16 cellular contexts compared by ENCODE assay signal in genomic region chr15:68310178-68310810, GRCh38. TPM values are rescaled to one million over a fixed set of nuclear protein-coding genes. Genes with fewer than 3 reads are reported as not detected.
DNase-seq lines count a peak whose midpoint lies in the region; ATAC-seq, FAIRE-seq and TF ChIP-seq lines count a peak whose summit lies in the region.
"Had no signal": no experiment of that assay in that cellular context is flagged by ENCODE, and none has a peak within 500 bp of the region (broad histone marks: within the 10 kb centered on the region; RNA-seq: fewer than 3 reads in every experiment).

No MANE protein-coding gene starts in this region.

- FAIRE-seq in pancreas (lab: Jason Lieb, UNC), result no peak
- FAIRE-seq: endothelial cell of umbilical vein had no signal

- H3K9ac ChIP-seq in IMR-90 (ENCODE audit: low read depth, low read length) (no peak overlapping the region), endodermal cell (ENCODE audit: extremely low read depth, low read length, poor library complexity, severe bottlenecking) (no peak overlapping the region)
- H3K9ac ChIP-seq: BLaER1 had no signal

- CTCF ChIA-PET in IMR-90 (lab: Yijun Ruan, JAX), result no interaction called here

- no peak overlapping the region for H3K27ac Mint-ChIP-seq in endodermal cell
- H3K27ac Mint-ChIP-seq: activated T-helper 17 cell treated with anti-CD3 and anti-CD28 coated beads, Interleukin-2, amount 50 U/mL, for 72 hours; stimulated activated naive B cell treated with anti-CD40 and anti-IgM and Interleukin-4, amounts not matched to agents 10 μg/mL and 1 μg/mL and 100 μg/mL, for 72 hours had no signal

- peaks cover 7% of the 10 kb centered on the region; the same call in 1 of the 2 replicates for H3K36me3 ChIP-seq in IMR-90 (ENCODE audit: control insufficient read depth, insufficient read depth, low read length)
- no peaks in the 10 kb centered on the region for H3K36me3 ChIP-seq in endodermal cell (ENCODE audit: control insufficient read depth, insufficient read depth, low read length)
- H3K36me3 ChIP-seq in pancreas, result no peaks in the 10 kb centered on the region
- H3K36me3 ChIP-seq: BLaER1, lower lobe of right lung had no signal

- H4K8ac ChIP-seq in IMR-90 (ENCODE audit: low read depth in 2 of 2, low read length in 2 of 2), result peak overlapping the region in 1 of 2 experiments; percentile 50; a peak in 1 of 4 replicates

- no peak overlapping the region for H3K56ac ChIP-seq in IMR-90 (ENCODE audit: extremely low read depth, insufficient read depth, low read length)

- peaks cover 2% of the 10 kb centered on the region; the same call in 1 of the 2 replicates for H3K9me3 ChIP-seq in IMR-90 (ENCODE audit: control insufficient read depth, insufficient read depth, low read length)
- no peaks in the 10 kb centered on the region for H3K9me3 ChIP-seq in endodermal cell (ENCODE audit: control insufficient read depth, low read length)
- no peaks in the 10 kb centered on the region for H3K9me3 ChIP-seq in pancreas
- H3K9me3 ChIP-seq: BLaER1, lower lobe of right lung had no signal

- H2BK20ac ChIP-seq in IMR-90 (ENCODE audit: low read depth, low read length), result peak overlapping the region; percentile 72; the same call in 1 of the 2 replicates

- TF ChIP-seq RAD21 in IMR-90 (IDR thresholded peaks at IDR 0.05; ENCODE audit: low read length), result no peak

- H2BK5ac ChIP-seq in IMR-90 (ENCODE audit: low read depth, low read length, poor library complexity, severe bottlenecking), result no peak overlapping the region

- 0 out of 2 replicates have a peak overlapping the region, but pooled peaks have one; percentile 10 for H3K14ac ChIP-seq in IMR-90 (replicated peaks; ENCODE audit: low read depth, low read length)

- peak overlapping the region; percentile 60 for H3K4ac ChIP-seq in IMR-90 (ENCODE audit: low read depth, low read length)

- peak overlapping the region; percentile 67; the same call in 1 of the 3 replicates for H2BK15ac ChIP-seq in IMR-90 (ENCODE audit: low read depth, low read length)

- peak overlapping the region; percentile 9; the same call in 1 of the 2 replicates for H4K91ac ChIP-seq in IMR-90 (ENCODE audit: insufficient read depth, low read depth, low read length)

- H3K9me3 Mint-ChIP-seq in endodermal cell, result no peaks in the 10 kb centered on the region
- H3K9me3 Mint-ChIP-seq: activated T-helper 17 cell treated with anti-CD3 and anti-CD28 coated beads, Interleukin-2, amount 50 U/mL, for 72 hours; stimulated activated naive B cell treated with anti-CD40 and anti-IgM and Interleukin-4, amounts not matched to agents 10 μg/mL and 1 μg/mL and 100 μg/mL, for 72 hours had no signal

- H4K5ac ChIP-seq in IMR-90 (ENCODE audit: low read depth, low read length), result no peak overlapping the region; the same call in 1 of the 2 replicates

- H2AFZ ChIP-seq in IMR-90 (replicated peaks; ENCODE audit: low read length, poor library complexity), result peak overlapping the region; percentile 16

- 0 out of 2 replicates have a peak overlapping the region, but pooled peaks have one; percentile 13 for H3K23ac ChIP-seq in IMR-90 (ENCODE audit: low read depth, low read length)

- DNase-seq in DMS 273 (lab: John Stamatoyannopoulos, UW; ENCODE audit: unreplicated experiment) (peak; percentile 67), IMR-90 (no peak), endodermal cell (peak; percentile 30), pancreas (peak in 5 of 6 donors; percentile 52 to 88 (median 72)), COR-L47 (lab: John Stamatoyannopoulos, UW) (no peak), NCI-H510A treated with DMSO at 0.1 percent for 48 hours (lab: John Stamatoyannopoulos, UW) (no peak)
- DNase-seq in stimulated activated naive CD4-positive, alpha-beta T cell (lab: John Stamatoyannopoulos, UW), result no peak
- DNase-seq: lower lobe of right lung; NCI-H2081; stimulated activated CD4-positive, alpha-beta T cell treated with anti-CD3 and anti-CD28 coated beads, Interleukin-4, amount 100 ng/mL, for 1 hour; stimulated activated naive B cell treated with anti-CD40 and anti-IgM and Interleukin-4, amounts not matched to agents 10 μg/mL and 1 μg/mL and 100 μg/mL, for 72 hours had no signal

- no peaks in the 10 kb centered on the region for H4K20me1 ChIP-seq in IMR-90 (ENCODE audit: insufficient read depth, low read length)
- H4K20me1 ChIP-seq: BLaER1 had no signal

- in situ Hi-C loops in IMR-90 (cut with MboI; ENCODE audit: low sequenced_read_pairs), result no loop called here

- POLR2A ChIA-PET in IMR-90 (lab: Charles Lee; ENCODE audit: unreplicated experiment), result no interaction called here

- no peaks in the 10 kb centered on the region for H3K27me3 Mint-ChIP-seq in endodermal cell (ENCODE audit: insufficient read depth)
- H3K27me3 Mint-ChIP-seq: activated T-helper 17 cell treated with anti-CD3 and anti-CD28 coated beads, Interleukin-2, amount 50 U/mL, for 72 hours had no signal

- no peak overlapping the region for H3K4me3 ChIP-seq in IMR-90 (ENCODE audit: insufficient read depth, low read depth, low read length)
- no peak overlapping the region for H3K4me3 ChIP-seq in endodermal cell (ENCODE audit: low read length)
- no peak overlapping the region for H3K4me3 ChIP-seq in pancreas
- H3K4me3 ChIP-seq: BLaER1, lower lobe of right lung had no signal

- no peaks in the 10 kb centered on the region for H3K79me1 ChIP-seq in IMR-90 (ENCODE audit: low read depth in 1 of 2, low read length in 2 of 2)

- no peak overlapping the region; the same call in 1 of the 2 replicates for H3K18ac ChIP-seq in IMR-90 (ENCODE audit: low read depth, low read length)

- dilution Hi-C loops in IMR-90 (cut with HindIII; ENCODE audit: low sequenced_read_pairs, unreplicated experiment), result no loop called here

- 71% methylated on average over 3 of the region's 8 CpGs; no CpG with 5 or more reads in 1 of the 2 experiments for WGBS in IMR-90 (ENCODE audit: extremely low coverage in 2 of 2, insufficient read length in 1 of 2), 2 experiments
- WGBS in endodermal cell (ENCODE audit: insufficient coverage in 1 of 2, insufficient read length in 1 of 2), 2 experiments, result 83 to 93% methylated on average over 4 to 7 of the region's 8 CpGs
- WGBS in pancreas, 2 donors, result 26% methylated on average over 8 of the region's 8 CpGs

- H3K27ac ChIP-seq in IMR-90 (ENCODE audit: insufficient read depth, low read length), result no peak overlapping the region
- no peak overlapping the region for H3K27ac ChIP-seq in endodermal cell (ENCODE audit: low read depth, low read length)
- peak overlapping the region; percentile 26 to 62 (median 46) for H3K27ac ChIP-seq in pancreas
- H3K27ac ChIP-seq: BLaER1, HL-60, lower lobe of right lung had no signal

- no peak overlapping the region for H2AK9ac ChIP-seq in IMR-90 (replicated peaks; ENCODE audit: low read depth, low read length, poor library complexity)

- H2BK120ac ChIP-seq in IMR-90 (ENCODE audit: low read depth, low read length), result peak overlapping the region; percentile 49; the same call in 1 of the 2 replicates

- ATAC-seq in IMR-90 (ENCODE audit: low read depth) (no peak), pancreas (peak; percentile 68 to 86 (median 82)), GM21737 (IDR thresholded peaks at IDR 0.05; ENCODE audit: unreplicated experiment) (no peak)
- ATAC-seq: activated T-helper 17 cell treated with anti-CD3 and anti-CD28 coated beads, Interleukin-2, amount 50 U/mL, for 72 hours; lower lobe of right lung; stimulated activated naive B cell treated with anti-CD40 and anti-IgM and Interleukin-4, amounts not matched to agents 10 μg/mL and 1 μg/mL and 100 μg/mL, for 72 hours had no signal

- H3K4me3 Mint-ChIP-seq in endodermal cell, result no peak overlapping the region
- H3K4me3 Mint-ChIP-seq: activated T-helper 17 cell treated with anti-CD3 and anti-CD28 coated beads, Interleukin-2, amount 50 U/mL, for 72 hours; stimulated activated naive B cell treated with anti-CD40 and anti-IgM and Interleukin-4, amounts not matched to agents 10 μg/mL and 1 μg/mL and 100 μg/mL, for 72 hours had no signal

- intact Hi-C loops in IMR-90 (cut with micrococcal nuclease) (no loop called here), pancreas (cut with DNase I) (no loop called here)

- no TSS peak for BruUV-seq in IMR-90 (replicated peaks; lab: Mats Ljungman, UMichigan)

- H3K4me2 ChIP-seq in IMR-90 (ENCODE audit: low read depth, low read length), result no peak overlapping the region
- H3K4me2 ChIP-seq: BLaER1 had no signal

- no peaks in the 10 kb centered on the region for H3K27me3 ChIP-seq in IMR-90 (ENCODE audit: control insufficient read depth, insufficient read depth, low read length)
- H3K27me3 ChIP-seq in endodermal cell (ENCODE audit: control insufficient read depth, insufficient read depth, low read length, poor library complexity, severe bottlenecking), result no peaks in the 10 kb centered on the region
- H3K27me3 ChIP-seq in pancreas, result no peaks in the 10 kb centered on the region
- H3K27me3 ChIP-seq: BLaER1 had no signal

- H3K9me1 ChIP-seq in IMR-90 (ENCODE audit: insufficient read depth, low read length), result 0 out of 2 replicates have a peak, but pooled peaks cover 3% of the 10 kb centered on the region

- no peaks in the 10 kb centered on the region for H3K36me3 Mint-ChIP-seq in endodermal cell (ENCODE audit: low read depth)
- H3K36me3 Mint-ChIP-seq: stimulated activated naive B cell treated with anti-CD40 and anti-IgM and Interleukin-4, amounts not matched to agents 10 μg/mL and 1 μg/mL and 100 μg/mL, for 72 hours had no signal

- no peak for TF ChIP-seq POLR2A in IMR-90 (IDR thresholded peaks at IDR 0.05; ENCODE audit: low read depth, low read length)

- H3K4me1 ChIP-seq in IMR-90 (ENCODE audit: control insufficient read depth, insufficient read depth, low read length) (peaks cover 14% of the 10 kb centered on the region), endodermal cell (ENCODE audit: control insufficient read depth, insufficient read depth, low read length) (peaks cover under 1% of the 10 kb centered on the region), pancreas (peaks cover 5 to 12% (median 7%) of the 10 kb centered on the region in 3 donors)
- H3K4me1 ChIP-seq: lower lobe of right lung had no signal

- H3K4me1 Mint-ChIP-seq in endodermal cell, result peaks cover 8% of the 10 kb centered on the region

- H2AK5ac ChIP-seq in IMR-90 (ENCODE audit: low read depth, low read length), result peak overlapping the region; percentile 75; the same call in 1 of the 2 replicates

- TF ChIP-seq CTCF in IMR-90 (conservative IDR thresholded peaks at IDR 0.05; ENCODE audit: low read depth, low read length) (no peak), endodermal cell (conservative IDR thresholded peaks at IDR 0.05) (no peak), pancreas (IDR thresholded peaks at IDR 0.05) (no peak)

TF ChIP-seq in IMR-90, 13 proteins besides CTCF, POLR2A, EP300 and RAD21 (continues in another document):
- TF ChIP-seq CEBPB (IDR thresholded peaks at IDR 0.05; ENCODE audit: low read depth, low read length) (no peak), BHLHE40 (IDR thresholded peaks at IDR 0.05; ENCODE audit: low read depth, low read length) (no peak), NFE2L2 (IDR thresholded peaks at IDR 0.05; ENCODE audit: low read depth, low read length) (no peak)

RNA-seq across cellular contexts. Expression of gene FEM1B, which starts 32.7 kb away (rescaled TPM):
- total RNA-seq in IMR-90 (2012; rRNA removed) (47.2 and 51.4 TPM in 2 replicates), endodermal cell (10 to 100 TPM; 65.4 to 67.9 TPM), pancreas (10 to 100 TPM in 5 of 6 donors, 1 to 10 TPM in 1; 7.7 to 25.4 (median 16.3) TPM)
- polyA plus RNA-seq in IMR-90 (2012; rRNA removed) (16.2 and 16.9 TPM in 2 replicates), pancreas (1 to 10 TPM; 3.5 to 7.9 TPM)
- 3.0 and 4.1 TPM in 2 replicates for polyA plus RNA-seq in IMR-90 (2012; cell fraction: cytosol; rRNA removed)
- 3.5 and 17.2 TPM in 2 replicates for polyA plus RNA-seq in IMR-90 (2012; cell fraction: nucleus; rRNA removed; ENCODE audit: low replicate concordance)
- polyA plus RNA-seq in endodermal cell (2013, experiment 1 of 2), result 36.2 TPM
- 34.3 TPM for polyA plus RNA-seq in endodermal cell (2013, experiment 2 of 2)

Comparison
In these comparisons a context has a peak if more than half of its experiments do, and no peak if none do; other contexts are left out.
1. DNase-seq: peak in DMS 273 (single experiment), endodermal cell (single experiment) and pancreas (5 of 6); none in IMR-90 (single experiment), COR-L47 (single experiment), stimulated activated naive CD4-positive, alpha-beta T cell (0 of 6) and NCI-H510A treated with DMSO at 0.1 percent for 48 hours (single experiment).
2. ATAC-seq: peak in pancreas (4 of 4); none in IMR-90 (single experiment) and GM21737 (single experiment).
3. H3K27ac ChIP-seq: peak in pancreas (4 of 4); none in IMR-90 (single experiment) and endodermal cell (single experiment).